In the genomic region with DNA sequence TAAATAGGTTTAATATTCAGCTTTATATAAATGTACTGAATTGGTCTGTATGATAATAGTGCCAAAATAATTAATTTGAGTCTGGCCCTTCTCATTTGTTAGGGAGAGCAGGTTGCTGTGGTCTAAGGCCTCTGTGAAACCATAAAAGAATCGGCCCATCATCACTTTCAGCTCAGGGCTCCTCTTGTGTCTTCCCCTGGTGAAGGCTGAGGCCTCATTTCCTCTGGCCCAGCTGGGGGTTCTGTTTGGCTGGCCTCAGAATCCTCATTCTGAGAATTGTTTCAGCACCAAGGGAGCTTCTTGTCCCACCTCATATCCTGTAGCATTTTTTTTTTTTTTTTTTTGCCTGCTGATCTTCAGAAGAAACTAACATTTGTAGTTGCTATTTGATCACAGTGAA, we compare ENCODE assay signal across 23 cellular contexts.
"Had no signal": no experiment of that assay in that cellular context is flagged by ENCODE, and none has a peak within 500 bp of the region (broad histone marks: within the 10 kb centered on the region; RNA-seq: fewer than 3 reads in every experiment).

No MANE protein-coding gene starts in this region.

- DNase-seq: activated naive CD4-positive, alpha-beta T cell; activated T-cell treated with anti-CD3 and anti-CD28 coated beads, Interleukin-2, amount 50 U/mL, for 1 hour; amniotic stem cell; cerebellar nuclear complex; cortex of kidney; erythroblast; foreskin keratinocyte; kidney glomerular epithelial cell; left lung; naive thymus-derived CD8-positive, alpha-beta T cell; retina; sigmoid colon; stimulated activated CD4-positive, alpha-beta T cell treated with anti-CD3 and anti-CD28 coated beads, Interleukin-2, amount 100 ng/mL, for 48 hours; stimulated activated CD8-positive, alpha-beta memory T cell treated with anti-CD3 and anti-CD28 coated beads, Interleukin-4, amount 100 ng/mL, for 48 hours; stimulated activated naive CD4-positive, alpha-beta T cell; upper lobe of left lung; WERI-Rb-1 had no signal

- H3K36me3 Mint-ChIP-seq: activated naive CD8-positive, alpha-beta T cell; mesothelial cell of epicardium; naive thymus-derived CD8-positive, alpha-beta T cell had no signal

- H3K27ac Mint-ChIP-seq: activated naive CD8-positive, alpha-beta T cell; activated T-helper 2 cell treated with anti-CD3 and anti-CD28 coated beads, Interferon-gamma antibody, Interleukin-2, Interleukin-4, amounts not matched to agents 10 μg/mL and 5 μg/mL and 100 μg/mL, durations not matched to agents 14 hours and 24 hours and 36 hours; mesothelial cell of epicardium; naive thymus-derived CD8-positive, alpha-beta T cell; progenitor cell of endocrine pancreas had no signal

- H3K4me3 Mint-ChIP-seq: activated naive CD8-positive, alpha-beta T cell; mesothelial cell of epicardium; naive thymus-derived CD8-positive, alpha-beta T cell had no signal

- H3K27me3 ChIP-seq: foreskin keratinocyte, left lung, sigmoid colon, upper lobe of left lung had no signal

- H3K36me3 ChIP-seq: left lung, sigmoid colon, upper lobe of left lung, WERI-Rb-1 had no signal

- H3K9me3 ChIP-seq: left lung, sigmoid colon, upper lobe of left lung had no signal

- H3K27ac ChIP-seq: foreskin keratinocyte, left lung, sigmoid colon, upper lobe of left lung, WERI-Rb-1 had no signal

- H3K4me1 Mint-ChIP-seq: mesothelial cell of epicardium had no signal

- H3K4me1 ChIP-seq: foreskin keratinocyte, left lung, sigmoid colon, upper lobe of left lung had no signal

- H3K27me3 Mint-ChIP-seq: progenitor cell of endocrine pancreas had no signal

- H3K9me3 Mint-ChIP-seq: activated T-helper 2 cell treated with anti-CD3 and anti-CD28 coated beads, Interferon-gamma antibody, Interleukin-2, Interleukin-4, amounts not matched to agents 10 μg/mL and 5 μg/mL and 100 μg/mL, durations not matched to agents 14 hours and 24 hours and 36 hours; mesothelial cell of epicardium; naive thymus-derived CD8-positive, alpha-beta T cell had no signal

- H3K4me3 ChIP-seq: left lung, lung, sigmoid colon, smooth muscle cell, upper lobe of left lung had no signal

- ATAC-seq: foreskin keratinocyte; left lung; naive thymus-derived CD8-positive, alpha-beta T cell had no signal
